In genomic region chr9:94164756-94165549, GRCh38 we compare ENCODE assay signal across 9 cellular contexts.
DNase-seq lines count a peak whose midpoint lies in the region; ATAC-seq and TF ChIP-seq lines count a peak whose summit lies in the region.
"Had no signal": no experiment of that assay in that cellular context is flagged by ENCODE, and none has a peak within 500 bp of the region (broad histone marks: within the 10 kb centered on the region; RNA-seq: fewer than 3 reads in every experiment).

No MANE protein-coding gene starts in this region.

- ATAC-seq in memory B cell (ENCODE audit: low read depth), result no peak

- peaks cover 2 to 39% (median 19%) of the 10 kb centered on the region in 4 donors for H3K4me1 ChIP-seq in tibial artery

- no peak for TF ChIP-seq CTCF in tibial artery (IDR thresholded peaks at IDR 0.05)

- H3K4me3 ChIP-seq in tibial artery, result peak overlapping the region in 1 of 2 donors; percentile 88

- H3K27ac ChIP-seq in tibial artery, result peak overlapping the region; percentile 55 to 99

- no peaks in the 10 kb centered on the region for H3K9me3 Mint-ChIP-seq in activated naive CD4-positive, alpha-beta T cell treated with anti-CD3 and anti-CD28 coated beads, Interleukin-2, amount 10 ng/mL, durations not matched to agents 7 days and 5 days
- no peaks in the 10 kb centered on the region for H3K9me3 Mint-ChIP-seq in T-helper 2 cell treated with Interferon-gamma antibody and Interleukin-4, amounts not matched to agents 5 μg/mL and 100 μg/mL, for 36 hours
- H3K9me3 Mint-ChIP-seq in memory B cell, result no peaks in the 10 kb centered on the region

- peaks cover 14% of the 10 kb centered on the region for H3K36me3 Mint-ChIP-seq in activated naive CD4-positive, alpha-beta T cell treated with anti-CD3 and anti-CD28 coated beads, Interleukin-2, amount 10 ng/mL, durations not matched to agents 7 days and 5 days
- H3K36me3 Mint-ChIP-seq in T-helper 2 cell treated with Interferon-gamma antibody and Interleukin-4, amounts not matched to agents 5 μg/mL and 100 μg/mL, for 36 hours (ENCODE audit: low read depth), result peaks cover 13% of the 10 kb centered on the region
- peaks cover 1% of the 10 kb centered on the region for H3K36me3 Mint-ChIP-seq in memory B cell

- H3K27ac Mint-ChIP-seq in activated naive CD4-positive, alpha-beta T cell treated with anti-CD3 and anti-CD28 coated beads, Interleukin-2, amount 10 ng/mL, durations not matched to agents 7 days and 5 days, result peak overlapping the region; percentile 89
- peak overlapping the region; percentile 80 for H3K27ac Mint-ChIP-seq in T-helper 2 cell treated with Interferon-gamma antibody and Interleukin-4, amounts not matched to agents 5 μg/mL and 100 μg/mL, for 36 hours
- peak overlapping the region; percentile 96 for H3K27ac Mint-ChIP-seq in memory B cell

- in situ Hi-C loops in ACHN (cut with HindIII; ENCODE audit: low pct_ligation_motif_present, low pct_unique_long_range_greater_than_20kb, low sequenced_read_pairs), result no loop called here

- CTCF ChIA-PET in activated naive CD4-positive, alpha-beta T cell treated with anti-CD3 and anti-CD28 coated beads, Interleukin-2, amount 10 ng/mL, durations not matched to agents 7 days and 5 days (lab: Charles Lee), result no interaction called here

- peak overlapping the region; percentile 69 for H3K4me3 Mint-ChIP-seq in activated naive CD4-positive, alpha-beta T cell treated with anti-CD3 and anti-CD28 coated beads, Interleukin-2, amount 10 ng/mL, durations not matched to agents 7 days and 5 days
- peak overlapping the region; percentile 80 for H3K4me3 Mint-ChIP-seq in T-helper 2 cell treated with Interferon-gamma antibody and Interleukin-4, amounts not matched to agents 5 μg/mL and 100 μg/mL, for 36 hours
- peak overlapping the region; percentile 77 for H3K4me3 Mint-ChIP-seq in memory B cell

- no peaks in the 10 kb centered on the region for H3K27me3 ChIP-seq in tibial artery
- H3K27me3 ChIP-seq: heart right ventricle had no signal

- H3K36me3 ChIP-seq in tibial artery, result no peaks in the 10 kb centered on the region

- H3K27me3 Mint-ChIP-seq in activated naive CD4-positive, alpha-beta T cell treated with anti-CD3 and anti-CD28 coated beads, Interleukin-2, amount 10 ng/mL, durations not matched to agents 7 days and 5 days, result peaks cover 16% of the 10 kb centered on the region
- no peaks in the 10 kb centered on the region for H3K27me3 Mint-ChIP-seq in T-helper 2 cell treated with Interferon-gamma antibody and Interleukin-4, amounts not matched to agents 5 μg/mL and 100 μg/mL, for 36 hours (ENCODE audit: low read depth)
- H3K27me3 Mint-ChIP-seq in memory B cell, result no peaks in the 10 kb centered on the region

- intact Hi-C loops in tibial artery (cut with DNase I; ENCODE audit: low total_unique reads), result loop anchor here (2.0 kb wide), 1 partner anchor 24 kb away; no protein-coding TSS in a partner anchor

- no peak for DNase-seq in activated naive CD4-positive, alpha-beta T cell treated with anti-CD3 and anti-CD28 coated beads, Interleukin-2, amount 10 ng/mL, durations not matched to agents 7 days and 5 days
- no peak for DNase-seq in activated naive CD4-positive, alpha-beta T cell (lab: John Stamatoyannopoulos, UW)
- DNase-seq in T-helper 2 cell treated with Interferon-gamma antibody and Interleukin-4, amounts not matched to agents 5 μg/mL and 100 μg/mL, for 36 hours (ENCODE audit: low spot score), result no peak
- DNase-seq in memory B cell (ENCODE audit: low spot score in 2 of 2), result no peak
- no peak for DNase-seq in tibial artery
- no peak for DNase-seq in ACHN
- no peak for DNase-seq in SW480 (ENCODE audit: low spot score)
- DNase-seq in retina, result no peak

- H3K4me1 Mint-ChIP-seq in activated naive CD4-positive, alpha-beta T cell treated with anti-CD3 and anti-CD28 coated beads, Interleukin-2, amount 10 ng/mL, durations not matched to agents 7 days and 5 days, result peaks cover 41% of the 10 kb centered on the region
- H3K4me1 Mint-ChIP-seq in T-helper 2 cell treated with Interferon-gamma antibody and Interleukin-4, amounts not matched to agents 5 μg/mL and 100 μg/mL, for 36 hours (ENCODE audit: low read depth), result peaks cover 34% of the 10 kb centered on the region
- peaks cover 31% of the 10 kb centered on the region for H3K4me1 Mint-ChIP-seq in memory B cell

- no peaks in the 10 kb centered on the region for H3K9me3 ChIP-seq in tibial artery
- H3K9me3 ChIP-seq: heart right ventricle had no signal
